ENCODE assay signal across 8 cellular contexts in the genomic region with DNA sequence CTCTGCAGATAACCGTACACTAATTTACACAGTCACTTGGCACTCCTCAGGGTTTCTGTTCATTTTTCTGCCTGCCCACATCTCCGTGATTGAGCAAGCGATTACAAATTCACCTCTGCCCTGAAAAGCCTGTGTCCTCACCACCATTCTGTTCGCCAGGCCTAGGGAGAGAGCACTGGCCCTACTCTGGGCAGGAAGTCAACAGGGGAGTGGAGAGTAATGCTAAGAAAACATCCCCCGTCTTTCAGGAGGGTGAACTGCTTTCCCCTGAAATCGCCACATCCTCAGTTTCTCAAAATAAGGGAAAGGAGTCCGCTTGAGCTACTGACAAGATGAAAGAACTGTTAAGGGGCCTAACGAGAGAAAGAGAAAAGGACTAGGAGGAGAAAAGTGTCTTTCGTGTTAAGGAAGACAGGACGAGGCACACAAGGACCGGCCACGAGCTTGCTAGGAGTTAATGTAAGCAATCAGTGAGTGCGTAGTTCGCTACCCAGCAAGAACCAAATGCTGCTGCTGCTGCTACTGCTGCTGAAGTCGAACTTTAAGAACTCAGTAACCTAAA. TPM values are rescaled to one million over a fixed set of nuclear protein-coding genes. Genes with fewer than 3 reads are reported as not detected.
A peak's percentile ranks its signal among the peaks of the same experiment; 100 is the strongest.
DNase-seq lines count a peak whose midpoint lies in the region; ATAC-seq and TF ChIP-seq lines count a peak whose summit lies in the region.

No MANE protein-coding gene starts in this region.

- peak overlapping the region; percentile 86 to 98 (median 96) for H3K27ac Mint-ChIP-seq in CD8-positive, alpha-beta memory T cell
- peak overlapping the region; percentile 96 to 98 for H3K27ac Mint-ChIP-seq in activated naive CD4-positive, alpha-beta T cell treated with anti-CD3 and anti-CD28 coated beads, Interleukin-2, amount 50 U/mL, for 72 hours

- no peaks in the 10 kb centered on the region for H3K9me2 ChIP-seq in MM.1S (replicated peaks; ENCODE audit: insufficient read depth, low read length)

- WGBS in ovary, 3 donors, result 1% methylated on average over 15 of the region's 15 CpGs

- DNase-seq in CD8-positive, alpha-beta memory T cell, result peak in 1 of 5 donors; percentile 49
- peak; percentile 51 for DNase-seq in MM.1S
- DNase-seq in activated naive CD4-positive, alpha-beta T cell treated with anti-CD3 and anti-CD28 coated beads, Interleukin-2, amount 50 U/mL, for 72 hours (ENCODE audit: low spot score in 2 of 2), result peak in 1 of 2 donors; percentile 6
- no peak for DNase-seq in Right ventricle myocardium superior
- no peak for DNase-seq in ovary
- DNase-seq in NCI-H2029 (lab: John Stamatoyannopoulos, UW), result no peak
- DNase-seq in activated CD8-positive, alpha-beta memory T cell treated with anti-CD3 and anti-CD28 coated beads, Interleukin-2, amount 50 U/mL, for 48 hours, result no peak

- H3K9me3 ChIP-seq in CD8-positive, alpha-beta memory T cell (ENCODE audit: low read length), result no peaks in the 10 kb centered on the region
- no peaks in the 10 kb centered on the region for H3K9me3 ChIP-seq in MM.1S (replicated peaks; ENCODE audit: insufficient read depth, low read length)
- no peaks in the 10 kb centered on the region for H3K9me3 ChIP-seq in ovary

- H3K9me3 Mint-ChIP-seq in CD8-positive, alpha-beta memory T cell, result no peaks in the 10 kb centered on the region
- no peaks in the 10 kb centered on the region for H3K9me3 Mint-ChIP-seq in activated naive CD4-positive, alpha-beta T cell treated with anti-CD3 and anti-CD28 coated beads, Interleukin-2, amount 50 U/mL, for 72 hours

- TF ChIP-seq POLR2A in ovary (IDR thresholded peaks at IDR 0.05), result no peak

- H2AFZ ChIP-seq in MM.1S (ENCODE audit: low read length), result peak overlapping the region; percentile 64

- H3F3A ChIP-seq in MM.1S (ENCODE audit: insufficient read depth, low read length), result peaks cover 13% of the 10 kb centered on the region; the same call in 1 of the 2 replicates

- H3K9ac ChIP-seq in MM.1S (ENCODE audit: low read length), result peak overlapping the region; percentile 69

- no peak for TF ChIP-seq EP300 in ovary (IDR thresholded peaks at IDR 0.05)

- intact Hi-C loops in Right ventricle myocardium superior (cut with DNase I) (no loop called here), ovary (cut with DNase I) (loop anchor here in 1 of 4 donors (10.0 kb wide), 1 partner anchor 870 kb away; the partner anchor contains the start of genes UFC1 and USP21)

- H3K4me2 ChIP-seq in MM.1S (ENCODE audit: low read depth, low read length), result peak overlapping the region; percentile 81

- peaks cover 26% of the 10 kb centered on the region for H3K4me1 ChIP-seq in CD8-positive, alpha-beta memory T cell (ENCODE audit: insufficient read depth, low read length)
- H3K4me1 ChIP-seq in MM.1S (ENCODE audit: low read length), result peaks cover 4% of the 10 kb centered on the region; the same call in 1 of the 2 replicates
- peaks cover 7% of the 10 kb centered on the region for H3K4me1 ChIP-seq in ovary (ENCODE audit: insufficient read depth)

- H3K4me3 Mint-ChIP-seq in CD8-positive, alpha-beta memory T cell, result peak overlapping the region; percentile 93 to 100 (median 99)

- H3K79me2 ChIP-seq in MM.1S (ENCODE audit: low read length), result peaks cover 25% of the 10 kb centered on the region

- ATAC-seq in GM21390 (IDR thresholded peaks at IDR 0.05; ENCODE audit: unreplicated experiment) (peak; percentile 13), Right ventricle myocardium superior (ENCODE audit: poor library complexity) (peak; percentile 38)
- peak; percentile 23 to 45 for ATAC-seq in activated naive CD4-positive, alpha-beta T cell treated with anti-CD3 and anti-CD28 coated beads, Interleukin-2, amount 50 U/mL, for 72 hours

- H4K20me1 ChIP-seq in MM.1S (ENCODE audit: insufficient read depth, low read length), result no peaks in the 10 kb centered on the region

- H3K27ac ChIP-seq in CD8-positive, alpha-beta memory T cell (ENCODE audit: low read depth, low read length), result peak overlapping the region; percentile 76
- peak overlapping the region; percentile 13; the same call in 1 of the 2 replicates for H3K27ac ChIP-seq in MM.1S (ENCODE audit: low read length)
- peak overlapping the region; percentile 78 to 80 for H3K27ac ChIP-seq in ovary

- CTCF ChIA-PET in CD8-positive, alpha-beta memory T cell (lab: Charles Lee), result interaction anchor here (0.9 to 2.4 kb wide), 8 partner anchors 8 to 91 kb away, joined by 3 to 8 read pairs (median 4); partner anchors contain the start of gene DCAF8

- POLR2A ChIA-PET in CD8-positive, alpha-beta memory T cell (lab: Charles Lee), result interaction anchor here (0.6 to 1.9 kb wide), 7 partner anchors 20 to 185 kb away, joined by 3 to 35 read pairs (median 6); partner anchors contain the start of genes DCAF8 and IGSF8

- peak overlapping the region; percentile 95 for H3K4me3 ChIP-seq in CD8-positive, alpha-beta memory T cell (ENCODE audit: low read length)
- H3K4me3 ChIP-seq in MM.1S (ENCODE audit: low read length) (peak overlapping the region; percentile 68), ovary (peak overlapping the region; percentile 82)

- TF ChIP-seq CTCF in MM.1S (IDR thresholded peaks at IDR 0.05; ENCODE audit: low read length), result no peak
- TF ChIP-seq CTCF in ovary (IDR thresholded peaks at IDR 0.05), result no peak

- no peaks in the 10 kb centered on the region for H3K27me3 ChIP-seq in CD8-positive, alpha-beta memory T cell (ENCODE audit: insufficient read depth, low read length, poor library complexity, severe bottlenecking)
- H3K27me3 ChIP-seq in MM.1S (replicated peaks; ENCODE audit: insufficient read depth, low read length), result no peaks in the 10 kb centered on the region
- no peaks in the 10 kb centered on the region for H3K27me3 ChIP-seq in ovary

- peaks cover 3 to 56% (median 9%) of the 10 kb centered on the region in 3 donors for H3K36me3 Mint-ChIP-seq in CD8-positive, alpha-beta memory T cell
- peaks cover 22 to 23% of the 10 kb centered on the region in 2 donors for H3K36me3 Mint-ChIP-seq in activated naive CD4-positive, alpha-beta T cell treated with anti-CD3 and anti-CD28 coated beads, Interleukin-2, amount 50 U/mL, for 72 hours

- H3K4me1 Mint-ChIP-seq in CD8-positive, alpha-beta memory T cell, result peaks cover 23 to 38% (median 33%) of the 10 kb centered on the region in 3 donors

- peaks cover 0 to 2% of the 10 kb centered on the region in 2 donors for H3K27me3 Mint-ChIP-seq in CD8-positive, alpha-beta memory T cell

- peaks cover 33% of the 10 kb centered on the region for H3K36me3 ChIP-seq in CD8-positive, alpha-beta memory T cell (ENCODE audit: insufficient read depth, low read length)
- H3K36me3 ChIP-seq in MM.1S (replicated peaks; ENCODE audit: insufficient read depth, low read length) (peaks cover 9% of the 10 kb centered on the region), ovary (no peaks in the 10 kb centered on the region)

RNA-seq across cellular contexts. Expression of gene PEX19, which starts 0.6 kb away (rescaled TPM):
- total RNA-seq in CD8-positive, alpha-beta memory T cell, result 10 to 100 TPM; 56.1 to 57.5 TPM
- polyA plus RNA-seq in CD8-positive, alpha-beta memory T cell, result 47.7 TPM
- 10 to 100 TPM; 44.8 to 74.9 TPM for total RNA-seq in activated naive CD4-positive, alpha-beta T cell treated with anti-CD3 and anti-CD28 coated beads, Interleukin-2, amount 50 U/mL, for 72 hours
- total RNA-seq in Right ventricle myocardium superior (97.3 TPM), ovary (10 to 100 TPM; 40.1 to 91.7 (median 70.6) TPM)
- 100 to 1,000 TPM in 1 of 2 donors, 10 to 100 TPM in 1; 38.9 to 139 TPM for polyA plus RNA-seq in ovary

RNA-seq across cellular contexts. Expression of gene DCAF8, which starts 22.0 kb away (rescaled TPM):
- total RNA-seq in CD8-positive, alpha-beta memory T cell, result 10 to 100 TPM; 95.6 to 97.0 TPM
- polyA plus RNA-seq in CD8-positive, alpha-beta memory T cell, result 54.2 TPM
- 100 to 1,000 TPM; 124 to 170 TPM for total RNA-seq in activated naive CD4-positive, alpha-beta T cell treated with anti-CD3 and anti-CD28 coated beads, Interleukin-2, amount 50 U/mL, for 72 hours
- total RNA-seq in Right ventricle myocardium superior (146 TPM), ovary (100 to 1,000 TPM in 5 of 7 donors, 10 to 100 TPM in 2; 85.2 to 133 (median 104) TPM)
- polyA plus RNA-seq in ovary, result 100 to 1,000 TPM in 1 of 2 donors, 10 to 100 TPM in 1; 99.0 to 147 TPM

RNA-seq across cellular contexts. Expression of gene COPA, which starts 58.7 kb away (rescaled TPM):
- total RNA-seq in CD8-positive, alpha-beta memory T cell, result 100 to 1,000 TPM; 129 to 139 TPM
- polyA plus RNA-seq in CD8-positive, alpha-beta memory T cell, result 121 TPM
- total RNA-seq in activated naive CD4-positive, alpha-beta T cell treated with anti-CD3 and anti-CD28 coated beads, Interleukin-2, amount 50 U/mL, for 72 hours, result 100 to 1,000 TPM; 120 to 146 TPM
- total RNA-seq in Right ventricle myocardium superior (83.9 TPM), ovary (100 to 1,000 TPM in 5 of 7 donors, 10 to 100 TPM in 2; 63.7 to 163 (median 123) TPM)
- polyA plus RNA-seq in ovary, result 100 to 1,000 TPM in 1 of 2 donors, 10 to 100 TPM in 1; 69.9 to 144 TPM

RNA-seq across cellular contexts. Expression of gene NCSTN, which starts 58.9 kb away (rescaled TPM):
- 10 to 100 TPM; 58.7 to 61.3 TPM for total RNA-seq in CD8-positive, alpha-beta memory T cell
- 74.4 TPM for polyA plus RNA-seq in CD8-positive, alpha-beta memory T cell
- 10 to 100 TPM; 43.5 to 53.0 TPM for total RNA-seq in activated naive CD4-positive, alpha-beta T cell treated with anti-CD3 and anti-CD28 coated beads, Interleukin-2, amount 50 U/mL, for 72 hours
- total RNA-seq in Right ventricle myocardium superior (57.9 TPM), ovary (10 to 100 TPM; 35.2 to 76.2 (median 58.1) TPM)
- polyA plus RNA-seq in ovary, result 100 to 1,000 TPM in 1 of 2 donors, 10 to 100 TPM in 1; 53.9 to 234 TPM

Comparison
In these comparisons a context has a peak if more than half of its experiments do, and no peak if none do; other contexts are left out.
1. H3K27ac ChIP-seq: peak in every context shown above with its lines; median percentile 79 in ovary; 76 in CD8-positive, alpha-beta memory T cell; 13 in MM.1S.